In the genomic region with DNA sequence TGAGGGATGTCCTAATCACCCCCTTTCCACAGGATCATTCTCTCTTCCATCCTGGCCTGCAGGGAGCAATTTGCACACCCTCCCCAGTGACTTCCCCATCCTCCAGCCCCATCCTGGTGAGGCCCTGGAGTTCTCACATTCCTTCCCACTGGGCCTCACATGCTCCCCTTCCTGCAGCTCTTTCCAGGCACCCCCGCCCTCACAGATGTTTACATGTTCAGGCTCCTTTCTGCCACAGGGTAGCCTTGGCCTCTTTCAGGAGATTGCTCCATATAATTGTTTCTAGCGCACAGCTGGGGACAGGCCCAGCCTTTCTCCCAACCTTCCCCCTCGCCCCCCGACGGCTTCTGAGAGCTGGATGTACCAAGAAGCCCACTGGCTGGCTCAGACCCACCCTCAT, we compare ENCODE assay signal across 21 cellular contexts.
DNase-seq lines count a peak whose midpoint lies in the region; ATAC-seq, FAIRE-seq and TF ChIP-seq lines count a peak whose summit lies in the region.
"Had no signal": no experiment of that assay in that cellular context is flagged by ENCODE, and none has a peak within 500 bp of the region (broad histone marks: within the 10 kb centered on the region; RNA-seq: fewer than 3 reads in every experiment).

No MANE protein-coding gene starts in this region.

- H2AK5ac ChIP-seq in mesendoderm (ENCODE audit: low read length), result no peak overlapping the region

- H2BK5ac ChIP-seq in mesendoderm (ENCODE audit: low read length), result no peak overlapping the region

- peaks cover 8% of the 10 kb centered on the region for H3K27me3 Mint-ChIP-seq in brain
- H3K27me3 Mint-ChIP-seq: activated naive CD8-positive, alpha-beta T cell had no signal

- no peak for FAIRE-seq in HepG2 (lab: Jason Lieb, UNC)
- FAIRE-seq: A549, GM12892 had no signal

- H4K20me1 ChIP-seq in HepG2 (ENCODE audit: insufficient read depth, low read length), result no peaks in the 10 kb centered on the region

- peak; percentile 62; the same call in 2 of the 3 replicates for ATAC-seq in HepG2
- ATAC-seq in right lobe of liver, result no peak
- ATAC-seq in upper lobe of right lung, result peak; percentile 40
- no peak for ATAC-seq in HG02623 (IDR thresholded peaks at IDR 0.05; ENCODE audit: unreplicated experiment)
- ATAC-seq: A549, left colon had no signal

- H3K9me3 Mint-ChIP-seq in brain, result peaks cover 0 to 5% (median 0%) of the 10 kb centered on the region in 5 experiments

- no peak for TF ChIP-seq EP300 in HepG2 (IDR thresholded peaks at IDR 0.05; ENCODE audit: low read depth in 2 of 2, low read length in 2 of 2)
- TF ChIP-seq EP300 in HepG2 (CRISPR knock-in tag; IDR thresholded peaks at IDR 0.05; ENCODE audit: borderline replicate concordance), result no peak

- intact Hi-C loops in HepG2 (cut with micrococcal nuclease; ENCODE audit: unreplicated experiment) (no loop called here), right lobe of liver (cut with DNase I) (no loop called here), upper lobe of right lung (cut with DNase I) (no loop called here), left ventricle myocardium inferior (cut with micrococcal nuclease) (no loop called here)

- CTCF ChIA-PET in HepG2 (lab: Yijun Ruan, JAX; ENCODE audit: low intra/inter-chr PET ratio, low total read pairs), result no interaction called here

- H3K23ac ChIP-seq in mesendoderm (ENCODE audit: low read length), result no peak overlapping the region

- H3K36me3 Mint-ChIP-seq in brain, result no peaks in the 10 kb centered on the region
- H3K36me3 Mint-ChIP-seq: activated naive CD8-positive, alpha-beta T cell had no signal

- H3K36me3 ChIP-seq in HepG2 (replicated peaks in 1 of 2; ENCODE audit: control insufficient read depth in 1 of 2, insufficient read depth in 2 of 2, low read length in 2 of 2) (no peaks in the 10 kb centered on the region), right lobe of liver (no peaks in the 10 kb centered on the region), mesendoderm (ENCODE audit: control insufficient read depth, insufficient read depth, low read length) (no peaks in the 10 kb centered on the region), upper lobe of right lung (no peaks in the 10 kb centered on the region), left ventricle myocardium inferior (no peaks in the 10 kb centered on the region)

- H2BK15ac ChIP-seq in mesendoderm (replicated peaks; ENCODE audit: low read depth), result no peak overlapping the region

- no peaks in the 10 kb centered on the region for H3K4me1 ChIP-seq in HepG2 (ENCODE audit: insufficient read depth, low read length)
- H3K4me1 ChIP-seq in right lobe of liver, result no peaks in the 10 kb centered on the region
- peaks cover 2% of the 10 kb centered on the region for H3K4me1 ChIP-seq in mesendoderm (ENCODE audit: control insufficient read depth, low read depth, low read length)
- H3K4me1 ChIP-seq in upper lobe of right lung, result peaks cover 10% of the 10 kb centered on the region
- peaks cover 8% of the 10 kb centered on the region for H3K4me1 ChIP-seq in left ventricle myocardium inferior
- H3K4me1 ChIP-seq: A549 had no signal

- TF ChIP-seq RAD21 in HepG2 (CRISPR knock-in tag; IDR thresholded peaks at IDR 0.05), result no peak

- TF ChIP-seq CTCF in HepG2 (CRISPR knock-in tag; IDR thresholded peaks at IDR 0.05) (no peak), right lobe of liver (IDR thresholded peaks at IDR 0.05) (no peak), brain (conservative IDR thresholded peaks at IDR 0.05) (no peak), upper lobe of right lung (IDR thresholded peaks at IDR 0.05) (no peak), left ventricle myocardium inferior (IDR thresholded peaks at IDR 0.05; ENCODE audit: borderline replicate concordance) (no peak)

- DNase-seq in HepG2 (ENCODE audit: low spot score) (no peak), right lobe of liver (no peak), mesendoderm (peak; percentile 66), upper lobe of right lung (no peak), left ventricle myocardium inferior (no peak)
- no peak for DNase-seq in activated CD4-positive, alpha-beta T cell treated with anti-CD3 and anti-CD28 coated beads, Interleukin-2, amount 50 U/mL, for 48 hours
- DNase-seq: activated CD4-positive, alpha-beta T cell treated with anti-CD3 and anti-CD28 coated beads for 1 hour; cerebellar nuclear complex; head of caudate nucleus; left colon; NCI-H2029 treated with DMSO at 0.1 percent for 48 hours; NCI-H69; stimulated activated CD4-positive, alpha-beta T cell treated with anti-CD3 and anti-CD28 coated beads, Interleukin-2, amount 100 ng/mL, for 24 hours; T-helper 2 cell had no signal

- in situ Hi-C loops in HepG2 (cut with HindIII; ENCODE audit: extremely low pct_ligation_motif_present, low pct_unique_long_range_greater_than_20kb), result no loop called here

- H2BK120ac ChIP-seq in mesendoderm (ENCODE audit: low read depth, low read length), result no peak overlapping the region

- no peaks in the 10 kb centered on the region for H3K79me1 ChIP-seq in mesendoderm (ENCODE audit: low read length)

- no peak overlapping the region for H3K9ac ChIP-seq in HepG2 (ENCODE audit: insufficient read depth, low read depth, low read length)
- no peak overlapping the region for H3K9ac ChIP-seq in mesendoderm (ENCODE audit: low read length)

- H3K4me3 ChIP-seq in HepG2 (replicated peaks in 1 of 3; ENCODE audit: insufficient read depth in 1 of 3, low read depth in 2 of 3, low read length in 3 of 3) (no peak overlapping the region), right lobe of liver (no peak overlapping the region), mesendoderm (ENCODE audit: low read length) (no peak overlapping the region), upper lobe of right lung (no peak overlapping the region), left ventricle myocardium inferior (no peak overlapping the region)
- H3K4me3 ChIP-seq: A549 had no signal

- BruUV-seq in HepG2 (replicated peaks; lab: Mats Ljungman, UMichigan), result no TSS peak

- peak overlapping the region; percentile 31 for H3K56ac ChIP-seq in mesendoderm (ENCODE audit: low read length)

- H3K9me3 ChIP-seq in HepG2 (ENCODE audit: low read length), result no peaks in the 10 kb centered on the region
- no peaks in the 10 kb centered on the region for H3K9me3 ChIP-seq in right lobe of liver
- no peaks in the 10 kb centered on the region for H3K9me3 ChIP-seq in upper lobe of right lung
- no peaks in the 10 kb centered on the region for H3K9me3 ChIP-seq in left ventricle myocardium inferior (replicated peaks)
- H3K9me3 ChIP-seq: A549 had no signal

- peaks cover 60% of the 10 kb centered on the region for H3K4me1 Mint-ChIP-seq in brain

- WGBS in HepG2 (ENCODE audit: low lambda C conversion rate), result 17% methylated on average over 5 of the region's 5 CpGs
- 80% methylated on average over 5 of the region's 5 CpGs for WGBS in right lobe of liver (ENCODE audit: insufficient coverage, low coverage, low lambda C conversion rate, missing lambda C conversion rate)
- WGBS in mesendoderm (ENCODE audit: extremely low coverage, insufficient coverage, low lambda C conversion rate), result no CpG with 5 or more reads among the region's 5 CpGs

- no peak for TF ChIP-seq POLR2A in HepG2 (IDR thresholded peaks at IDR 0.05; ENCODE audit: insufficient read depth in 1 of 2, low read depth in 2 of 2, low read length in 2 of 2)
- no peak for TF ChIP-seq POLR2A in right lobe of liver (IDR thresholded peaks at IDR 0.05)

- H4K5ac ChIP-seq in mesendoderm (ENCODE audit: low read length), result no peak overlapping the region

- no peak overlapping the region for H4K8ac ChIP-seq in mesendoderm (ENCODE audit: low read depth, low read length)

- H3K79me2 ChIP-seq in HepG2 (ENCODE audit: insufficient read depth, low read length) (no peaks in the 10 kb centered on the region), mesendoderm (ENCODE audit: control insufficient read depth, insufficient read depth, low read length) (no peaks in the 10 kb centered on the region)

- no peaks in the 10 kb centered on the region for H3K27me3 ChIP-seq in HepG2 (ENCODE audit: control insufficient read depth in 1 of 2, insufficient read depth in 2 of 2, low read length in 2 of 2)
- no peaks in the 10 kb centered on the region for H3K27me3 ChIP-seq in right lobe of liver
- H3K27me3 ChIP-seq in mesendoderm (ENCODE audit: insufficient read depth, low read length, poor library complexity), result no peaks in the 10 kb centered on the region
- H3K27me3 ChIP-seq in upper lobe of right lung, result no peaks in the 10 kb centered on the region
- no peaks in the 10 kb centered on the region for H3K27me3 ChIP-seq in left ventricle myocardium inferior (ENCODE audit: low read depth)

- POLR2A ChIA-PET in HepG2 (lab: Yijun Ruan, JAX), result no interaction called here

- peak overlapping the region in 2 of 5 experiments; percentile 14 to 34 for H3K4me3 Mint-ChIP-seq in brain
- H3K4me3 Mint-ChIP-seq: activated naive CD8-positive, alpha-beta T cell had no signal

- H3K4me2 ChIP-seq in HepG2 (ENCODE audit: low read depth, low read length) (no peak overlapping the region), mesendoderm (ENCODE audit: low read length) (no peak overlapping the region)
- H3K4me2 ChIP-seq: A549 had no signal

- no peak overlapping the region for H3K27ac ChIP-seq in HepG2 (ENCODE audit: extremely low read length, insufficient read depth, low read length)
- H3K27ac ChIP-seq in right lobe of liver, result no peak overlapping the region
- H3K27ac ChIP-seq in mesendoderm (ENCODE audit: low read depth, low read length), result no peak overlapping the region
- H3K27ac ChIP-seq in upper lobe of right lung, result no peak overlapping the region
- no peak overlapping the region for H3K27ac ChIP-seq in left ventricle myocardium inferior (replicated peaks)
- H3K27ac ChIP-seq: A549, epithelial cell of prostate, RWPE1 had no signal

- peak overlapping the region; percentile 27 to 91 (median 63) for H3K27ac Mint-ChIP-seq in brain
- H3K27ac Mint-ChIP-seq: activated naive CD8-positive, alpha-beta T cell had no signal

- no peak overlapping the region for H3K18ac ChIP-seq in mesendoderm (ENCODE audit: low read length)

- no peak overlapping the region for H3K4ac ChIP-seq in mesendoderm (ENCODE audit: low read depth, low read length)

- H2AFZ ChIP-seq in HepG2 (ENCODE audit: low read length), result no peak overlapping the region

TF ChIP-seq in HepG2, 621 proteins besides CTCF, POLR2A, EP300 and RAD21 (continues in another document):
- TF ChIP-seq, protein P1, sequence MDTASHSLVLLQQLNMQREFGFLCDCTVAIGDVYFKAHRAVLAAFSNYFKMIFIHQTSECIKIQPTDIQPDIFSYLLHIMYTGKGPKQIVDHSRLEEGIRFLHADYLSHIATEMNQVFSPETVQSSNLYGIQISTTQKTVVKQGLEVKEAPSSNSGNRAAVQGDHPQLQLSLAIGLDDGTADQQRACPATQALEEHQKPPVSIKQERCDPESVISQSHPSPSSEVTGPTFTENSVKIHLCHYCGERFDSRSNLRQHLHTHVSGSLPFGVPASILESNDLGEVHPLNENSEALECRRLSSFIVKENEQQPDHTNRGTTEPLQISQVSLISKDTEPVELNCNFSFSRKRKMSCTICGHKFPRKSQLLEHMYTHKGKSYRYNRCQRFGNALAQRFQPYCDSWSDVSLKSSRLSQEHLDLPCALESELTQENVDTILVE (CRISPR knock-in tag; IDR thresholded peaks at IDR 0.05), result no peak
- TF ChIP-seq, protein P2, sequence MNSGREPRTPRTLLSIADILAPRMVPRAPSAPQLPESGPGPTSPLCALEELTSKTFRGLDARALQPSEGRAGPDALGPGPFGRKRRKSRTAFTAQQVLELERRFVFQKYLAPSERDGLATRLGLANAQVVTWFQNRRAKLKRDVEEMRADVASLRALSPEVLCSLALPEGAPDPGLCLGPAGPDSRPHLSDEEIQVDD (CRISPR knock-in tag; IDR thresholded peaks at IDR 0.05; ENCODE audit: borderline replicate concordance), result no peak

Comparison
In these comparisons a context has a peak if more than half of its experiments do, and no peak if none do; other contexts are left out.
1. ATAC-seq: peak in HepG2 (single experiment) and upper lobe of right lung (single experiment); none in right lobe of liver (0 of 4) and HG02623 (single experiment).